In the genomic region with DNA sequence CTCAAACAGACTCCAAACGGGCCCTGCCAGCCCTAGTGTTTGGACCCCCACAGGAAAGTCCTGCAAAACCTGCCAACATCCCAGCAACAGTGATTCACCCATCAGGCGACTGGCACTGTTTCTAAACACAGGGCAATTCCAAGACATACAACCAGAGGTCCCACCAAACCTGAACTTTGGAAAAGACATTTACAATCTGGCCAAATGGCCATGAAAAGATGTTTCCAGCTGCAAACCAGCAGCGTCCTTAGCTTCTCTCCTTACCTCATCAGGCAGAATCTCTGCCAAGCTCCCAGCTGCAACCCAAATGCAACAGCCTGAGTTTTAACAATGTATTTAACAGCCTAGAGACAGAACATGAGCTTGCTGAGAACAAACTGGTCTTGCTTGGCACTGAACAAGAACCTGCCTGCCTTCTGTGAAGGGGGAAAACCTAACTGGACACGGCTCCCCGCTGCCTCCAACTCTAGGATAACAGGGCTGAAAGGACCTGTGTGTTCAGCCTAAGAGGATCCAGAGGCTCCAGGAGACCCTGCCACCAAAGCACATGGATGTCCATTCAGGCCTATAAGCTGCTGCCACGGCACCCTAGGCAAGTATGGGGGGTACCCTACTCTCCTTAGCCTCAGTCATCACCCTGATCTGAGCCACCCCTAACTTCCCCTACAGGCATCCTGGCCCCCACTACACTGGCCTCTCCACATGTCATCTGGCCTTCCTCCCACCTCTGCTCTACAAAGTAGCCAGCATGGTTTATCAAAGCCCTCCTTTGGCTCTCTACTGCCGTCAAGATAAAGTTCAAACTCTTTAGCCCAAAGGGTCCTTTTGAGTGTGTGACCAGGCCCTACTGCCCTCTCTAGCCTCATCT, we compare ENCODE assay signal across 8 cellular contexts. TPM values are rescaled to one million over a fixed set of nuclear protein-coding genes. Genes with fewer than 3 reads are reported as not detected.
DNase-seq lines count a peak whose midpoint lies in the region; ATAC-seq and TF ChIP-seq lines count a peak whose summit lies in the region.

No MANE protein-coding gene starts in this region.

- H3K4me1 ChIP-seq in OCI-LY7 (ENCODE audit: insufficient read depth, low read length, poor library complexity, severe bottlenecking) (peaks cover 32% of the 10 kb centered on the region), gastroesophageal sphincter (peaks cover 11 to 87% (median 48%) of the 10 kb centered on the region in 3 donors)

- no TSS peak for BruUV-seq in OCI-LY7 (replicated peaks; lab: Mats Ljungman, UMichigan)

- H3K79me2 ChIP-seq in OCI-LY7 (ENCODE audit: insufficient read depth, low read depth, low read length), result no peaks in the 10 kb centered on the region

- no peak overlapping the region for H3K4me3 ChIP-seq in OCI-LY7 (ENCODE audit: low read depth, low read length, poor library complexity, severe bottlenecking)
- no peak overlapping the region for H3K4me3 ChIP-seq in gastroesophageal sphincter
- no peak overlapping the region for H3K4me3 ChIP-seq in skeletal muscle cell (ENCODE audit: low read depth, low read length)

- H4K20me1 ChIP-seq in OCI-LY7 (ENCODE audit: insufficient read depth, low read length), result no peaks in the 10 kb centered on the region

- DNase-seq in OCI-LY7 (ENCODE audit: low spot score), result no peak
- peak; percentile 76 for DNase-seq in skeletal muscle cell (ENCODE audit: low read depth)
- no peak for DNase-seq in OCI-M1 (lab: John Stamatoyannopoulos, UW)
- DNase-seq in omental fat pad (ENCODE audit: low spot score), result no peak
- DNase-seq in SHP77 (lab: John Stamatoyannopoulos, UW), result no peak
- no peak for DNase-seq in AML-193 (lab: John Stamatoyannopoulos, UW)

- H3K27me3 ChIP-seq in gastroesophageal sphincter, result no peaks in the 10 kb centered on the region

- no peaks in the 10 kb centered on the region for H3K36me3 ChIP-seq in OCI-LY7 (ENCODE audit: insufficient read depth, low read length)
- H3K36me3 ChIP-seq in gastroesophageal sphincter, result peaks cover 0 to 18% of the 10 kb centered on the region in 2 donors

- TF ChIP-seq POLR2A in GM18505 (IDR thresholded peaks at IDR 0.05; ENCODE audit: borderline replicate concordance, extremely low read depth, insufficient read depth, insufficient read length), result no peak
- no peak for TF ChIP-seq POLR2A in gastroesophageal sphincter (IDR thresholded peaks at IDR 0.05)

- peak overlapping the region; percentile 45 for H3K4me2 ChIP-seq in OCI-LY7 (ENCODE audit: low read length)

- CTCF ChIA-PET in OCI-LY7 (lab: Charles Lee; ENCODE audit: unreplicated experiment), result interaction anchor here (1.8 kb wide), 1 partner anchor 13 kb away, joined by 7 read pairs; no protein-coding TSS in a partner anchor

- TF ChIP-seq CTCF in OCI-LY7 (conservative IDR thresholded peaks at IDR 0.05; ENCODE audit: low read length), result no peak
- peak in 3 of 4 experiments; percentile 28 to 44 (median 43) for TF ChIP-seq CTCF in gastroesophageal sphincter (IDR thresholded peaks at IDR 0.05)
- no peak for TF ChIP-seq CTCF in omental fat pad (IDR thresholded peaks at IDR 0.05)

- WGBS in gastroesophageal sphincter (ENCODE audit: low coverage in 1 of 2), 2 donors, result 16 to 50% methylated on average over 3 to 6 of the region's 7 CpGs

- H3K9me2 ChIP-seq in OCI-LY7 (ENCODE audit: insufficient read depth, low read length), result no peaks in the 10 kb centered on the region

- intact Hi-C loops in OCI-LY7 (cut with micrococcal nuclease; ENCODE audit: unreplicated experiment), result no loop called here

- peak overlapping the region; percentile 55 for H3K27ac ChIP-seq in OCI-LY7 (ENCODE audit: low read depth, low read length, poor library complexity, severe bottlenecking)
- peak overlapping the region; percentile 27 to 93 (median 80) for H3K27ac ChIP-seq in gastroesophageal sphincter

- H2AFZ ChIP-seq in OCI-LY7 (ENCODE audit: low read length), result peak overlapping the region; percentile 29; the same call in 1 of the 2 replicates

- TF ChIP-seq EP300 in gastroesophageal sphincter (IDR thresholded peaks at IDR 0.05), result no peak

- POLR2A ChIA-PET in OCI-LY7 (lab: Charles Lee), result interaction anchor here (3.5 kb wide), 1 partner anchor 13 kb away, joined by 13 read pairs; no protein-coding TSS in a partner anchor

- ATAC-seq in GM18505 (IDR thresholded peaks at IDR 0.05; ENCODE audit: unreplicated experiment) (peak; percentile 18), gastroesophageal sphincter (peak; percentile 58), omental fat pad (ENCODE audit: low FRiP score) (no peak)

- no peaks in the 10 kb centered on the region for H3K9me3 ChIP-seq in OCI-LY7 (ENCODE audit: low read length)
- no peaks in the 10 kb centered on the region for H3K9me3 ChIP-seq in gastroesophageal sphincter

RNA-seq across cellular contexts. Expression of gene P4HA2, which starts 5.6 kb away (rescaled TPM):
- total RNA-seq in OCI-LY7 (2014; rRNA removed; shearing (Covaris generic)), result 7.2 and 8.9 TPM in 2 replicates
- total RNA-seq in OCI-LY7 (2022) (0.32 and 0.33 TPM in 2 replicates), gastroesophageal sphincter (10 to 100 TPM; 32.8 to 48.7 (median 37.6) TPM), omental fat pad (10 to 100 TPM; 15.8 to 37.7 (median 25.6) TPM)

RNA-seq across cellular contexts. Expression of gene PDLIM4, which starts 35.5 kb away (rescaled TPM):
- total RNA-seq in OCI-LY7 (2014; rRNA removed; shearing (Covaris generic)), result not detected in 2 replicates
- total RNA-seq in OCI-LY7 (2022), result not detected in 2 replicates
- total RNA-seq in gastroesophageal sphincter, result 100 to 1,000 TPM in 1 of 4 donors, 10 to 100 TPM in 3; 75.0 to 200 (median 92.7) TPM
- total RNA-seq in omental fat pad, result 10 to 100 TPM; 19.5 to 89.5 (median 23.4) TPM

Comparison
In these comparisons a context has a peak if more than half of its experiments do, and no peak if none do; other contexts are left out.
1. CTCF ChIP-seq: peak in gastroesophageal sphincter (3 of 4); none in OCI-LY7 (single experiment) and omental fat pad (0 of 3).
2. RNA of gene PDLIM4, which starts 35.5 kb away (total RNA-seq): 75.0 to 200 TPM in gastroesophageal sphincter and 19.5 to 89.5 TPM in omental fat pad; not detected in OCI-LY7; every median in the first group is over 10 times any median in the second.